Comparison of ENCODE assay signal across 16 cellular contexts in the genomic region with DNA sequence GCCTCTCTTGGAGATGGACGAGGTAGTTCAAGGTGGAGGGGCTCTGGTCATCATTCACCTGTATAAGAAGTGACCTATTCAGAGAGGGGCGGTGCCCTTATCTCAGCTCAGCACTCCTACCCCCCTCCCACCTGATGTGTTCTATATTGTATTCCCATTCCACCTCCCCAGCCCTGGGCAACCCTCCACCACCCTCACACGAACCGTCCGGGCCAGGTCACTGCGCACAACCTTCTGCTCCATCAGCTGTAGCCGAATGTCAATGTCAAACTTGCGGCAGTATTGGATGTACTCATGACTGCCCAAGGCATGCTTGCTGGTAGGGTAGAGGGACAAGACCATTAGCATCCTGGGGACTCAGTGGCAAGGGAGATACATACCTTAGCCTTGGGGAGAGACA. TPM values are rescaled to one million over a fixed set of nuclear protein-coding genes. Genes with fewer than 3 reads are reported as not detected.
DNase-seq lines count a peak whose midpoint lies in the region; ATAC-seq and TF ChIP-seq lines count a peak whose summit lies in the region.
"Had no signal": no experiment of that assay in that cellular context is flagged by ENCODE, and none has a peak within 500 bp of the region (broad histone marks: within the 10 kb centered on the region; RNA-seq: fewer than 3 reads in every experiment).

No MANE protein-coding gene starts in this region.

- H3F3A ChIP-seq in neural progenitor cell (ENCODE audit: low read depth): peaks cover 32% of the 10 kb centered on the region

- intact Hi-C loops in left ventricle myocardium inferior (cut with micrococcal nuclease) (no loop called here), Right ventricle myocardium inferior (cut with DNase I) (no loop called here)

- H3K9me3 Mint-ChIP-seq in neural progenitor cell: no peaks in the 10 kb centered on the region

- peaks cover 3% of the 10 kb centered on the region for H3K27me3 Mint-ChIP-seq in neural progenitor cell (ENCODE audit: insufficient read depth, low read depth)

- H3K27me3 ChIP-seq in left ventricle myocardium inferior (ENCODE audit: low read depth) (no peaks in the 10 kb centered on the region), neural progenitor cell (no peaks in the 10 kb centered on the region)

- H3K79me2 ChIP-seq in neural progenitor cell (ENCODE audit: low read depth): no peaks in the 10 kb centered on the region

- peak overlapping the region; percentile 67 for H3K27ac Mint-ChIP-seq in neural progenitor cell

- H4K20me1 ChIP-seq in neural progenitor cell (ENCODE audit: low read depth): peaks cover 2% of the 10 kb centered on the region

- H2AFZ ChIP-seq in neural progenitor cell (replicated peaks): no peak overlapping the region

- peaks cover 57% of the 10 kb centered on the region for H3K36me3 Mint-ChIP-seq in neural progenitor cell

- no peak overlapping the region for H3K9ac ChIP-seq in neural progenitor cell

- H3K4me1 Mint-ChIP-seq in neural progenitor cell: peaks cover 49% of the 10 kb centered on the region

- H3K4me3 Mint-ChIP-seq in neural progenitor cell: peak overlapping the region; percentile 61

- H3K4me3 ChIP-seq in left ventricle myocardium inferior (no peak overlapping the region), neural progenitor cell (no peak overlapping the region)
- H3K4me3 ChIP-seq: SK-N-MC had no signal

- H3K4me2 ChIP-seq in neural progenitor cell: no peak overlapping the region

- TF ChIP-seq CTCF in left ventricle myocardium inferior (IDR thresholded peaks at IDR 0.05; ENCODE audit: borderline replicate concordance): no peak
- TF ChIP-seq CTCF in neural progenitor cell (IDR thresholded peaks at IDR 0.05): no peak

- H3K9me3 ChIP-seq in left ventricle myocardium inferior (replicated peaks) (no peaks in the 10 kb centered on the region), neural progenitor cell (ENCODE audit: low read depth) (no peaks in the 10 kb centered on the region)
- H3K9me3 ChIP-seq: Caco-2 had no signal

- no peak for DNase-seq in left ventricle myocardium inferior
- DNase-seq in Right ventricle myocardium inferior (ENCODE audit: missing footprints): no peak
- DNase-seq in neural progenitor cell (ENCODE audit: low spot score): no peak
- DNase-seq in T1000 (lab: John Stamatoyannopoulos, UW): no peak
- DNase-seq in GOT3 (lab: John Stamatoyannopoulos, UW): no peak
- no peak for DNase-seq in DMS153 treated with DMSO at 0.1 percent for 48 hours (lab: John Stamatoyannopoulos, UW; ENCODE audit: unreplicated experiment)
- no peak for DNase-seq in RKO (ENCODE audit: low spot score)
- DNase-seq: activated gamma-delta T cell treated with Interleukin-2 at 50 U/mL for 16 hours; Caco-2; cortex of kidney; mammary epithelial cell; NCI-H2171; NCI-H82; stimulated activated naive CD4-positive, alpha-beta T cell treated with Interleukin-2 at 50 U/mL for 16 hours had no signal

- peak overlapping the region; percentile 97 for H3K27ac ChIP-seq in left ventricle myocardium inferior (replicated peaks)
- H3K27ac ChIP-seq in cingulate gyrus (ENCODE audit: low read depth, low read length): peak overlapping the region; percentile 69
- no peak overlapping the region for H3K27ac ChIP-seq in neural progenitor cell

- H3K4me1 ChIP-seq in left ventricle myocardium inferior: peaks cover 84% of the 10 kb centered on the region
- H3K4me1 ChIP-seq in neural progenitor cell: peaks cover 29% of the 10 kb centered on the region
- H3K4me1 ChIP-seq: Caco-2 had no signal

- H3K36me3 ChIP-seq in left ventricle myocardium inferior (peaks cover 66% of the 10 kb centered on the region), neural progenitor cell (peaks cover 2% of the 10 kb centered on the region)

- no peak for ATAC-seq in Right ventricle myocardium inferior

RNA-seq across cellular contexts. Expression of a gene that starts 34.3 kb away (rescaled TPM):
- 18.5 TPM for total RNA-seq in left ventricle myocardium inferior
- 22.7 TPM for total RNA-seq in Right ventricle myocardium inferior
- 20.7 and 27.4 TPM in 2 replicates for total RNA-seq in neural progenitor cell (ENCODE audit: low replicate concordance)

RNA-seq across cellular contexts. Expression of a gene that starts 48.7 kb away (rescaled TPM):
- total RNA-seq in left ventricle myocardium inferior: 20.5 TPM
- total RNA-seq in Right ventricle myocardium inferior: 21.0 TPM
- total RNA-seq in neural progenitor cell (ENCODE audit: low replicate concordance): 25.0 and 32.7 TPM in 2 replicates

RNA-seq across cellular contexts. Expression of a gene that starts 55.9 kb away (rescaled TPM):
- total RNA-seq in left ventricle myocardium inferior (29.3 TPM), Right ventricle myocardium inferior (28.6 TPM), neural progenitor cell (ENCODE audit: low replicate concordance) (52.0 and 72.9 TPM in 2 replicates)
